In genomic region chr3:121750087-121750415, GRCh38 we compare ENCODE assay signal across 7 cellular contexts. TPM values are rescaled to one million over a fixed set of nuclear protein-coding genes. Genes with fewer than 3 reads are reported as not detected.
DNase-seq lines count a peak whose midpoint lies in the region; ATAC-seq and TF ChIP-seq lines count a peak whose summit lies in the region.

No MANE protein-coding gene starts in this region.

- no peak overlapping the region for H3K27ac Mint-ChIP-seq in T-cell

- DNase-seq in HL-60 (ENCODE audit: low read depth in 1 of 2, low spot score in 1 of 2) (no peak), astrocyte of the spinal cord (ENCODE audit: low read depth, low spot score) (no peak), left lung (no peak), thyroid gland (no peak), dermis blood vessel endothelial cell (no peak), T-cell (no peak), germinal center (ENCODE audit: low spot score) (no peak)

- H3K27me3 ChIP-seq in HL-60 (ENCODE audit: insufficient read depth, poor library complexity, severe bottlenecking) (no peaks in the 10 kb centered on the region), left lung (peaks cover 0 to 4% of the 10 kb centered on the region in 2 donors), thyroid gland (no peaks in the 10 kb centered on the region)

- no peaks in the 10 kb centered on the region for H3K9me3 Mint-ChIP-seq in T-cell

- intact Hi-C loops in left lung (cut with DNase I): no loop called here
- intact Hi-C loops in thyroid gland (cut with DNase I): no loop called here

- 1% methylated on average over 9 of the region's 9 CpGs for WGBS in thyroid gland, 2 donors

- peaks cover 10 to 12% of the 10 kb centered on the region in 2 donors for H3K27me3 Mint-ChIP-seq in T-cell

- no peak for ATAC-seq in left lung
- ATAC-seq in T-cell (replicated peaks in 1 of 4): no peak

- CTCF ChIA-PET in T-cell (lab: Charles Lee): interaction anchor here in 1 of 2 donors (1.1 kb wide), 1 partner anchor 203 kb away, joined by 8 read pairs; no protein-coding TSS in a partner anchor

- H3K4me3 ChIP-seq in HL-60 (replicated peaks; ENCODE audit: insufficient read depth, low read length): peak overlapping the region; percentile 87
- H3K4me3 ChIP-seq in astrocyte of the spinal cord (ENCODE audit: low read depth, low read length): peak overlapping the region; percentile 67
- H3K4me3 ChIP-seq in left lung: peak overlapping the region; percentile 72 to 88
- peak overlapping the region; percentile 12 to 72 (median 40) for H3K4me3 ChIP-seq in thyroid gland (replicated peaks in 1 of 3)

- TF ChIP-seq POLR2A in thyroid gland (IDR thresholded peaks at IDR 0.05): no peak

- H3K36me3 Mint-ChIP-seq in T-cell: no peaks in the 10 kb centered on the region

- H3K27ac ChIP-seq in HL-60 (replicated peaks): peak overlapping the region; percentile 62
- H3K27ac ChIP-seq in left lung: peak overlapping the region; percentile 75 to 98
- peak overlapping the region in 1 of 3 donors; percentile 27 for H3K27ac ChIP-seq in thyroid gland

- peaks cover 0 to 11% (median 4%) of the 10 kb centered on the region in 3 donors for H3K4me1 Mint-ChIP-seq in T-cell

- no peak for TF ChIP-seq CTCF in HL-60 (IDR thresholded peaks at IDR 0.05; ENCODE audit: insufficient read depth, low read length)
- no peak for TF ChIP-seq CTCF in astrocyte of the spinal cord (IDR thresholded peaks at IDR 0.05; ENCODE audit: low read depth, low read length)
- TF ChIP-seq CTCF in left lung (IDR thresholded peaks at IDR 0.05): no peak
- no peak for TF ChIP-seq CTCF in thyroid gland (IDR thresholded peaks at IDR 0.05)

- H3K4me3 Mint-ChIP-seq in T-cell: no peak overlapping the region

- no peaks in the 10 kb centered on the region for H3K36me3 ChIP-seq in left lung
- H3K36me3 ChIP-seq in thyroid gland: no peaks in the 10 kb centered on the region

- H3K4me1 ChIP-seq in left lung (peaks cover 19 to 21% of the 10 kb centered on the region in 2 donors), thyroid gland (peaks cover 31 to 32% of the 10 kb centered on the region in 2 donors)

- in situ Hi-C loops in astrocyte of the spinal cord (cut with HindIII; ENCODE audit: low sequenced_read_pairs): no loop called here

- POLR2A ChIA-PET in T-cell (lab: Charles Lee): interaction anchor here (1.5 to 2.8 kb wide), 4 partner anchors 32 to 90 kb away, joined by 4 to 15 read pairs (median 6); partner anchors contain the start of genes HCLS1 (in 2 of the 2), EAF2 (in 1 of the 2) and IQCB1 (in 1 of the 2)

- H3K9me3 ChIP-seq in left lung (no peaks in the 10 kb centered on the region), thyroid gland (no peaks in the 10 kb centered on the region)

RNA-seq across cellular contexts. Expression of gene GOLGB1, which starts 0.5 kb away (rescaled TPM):
- 10 to 100 TPM; 45.9 to 63.3 TPM for total RNA-seq in left lung
- total RNA-seq in thyroid gland: 100 to 1,000 TPM in 2 of 4 donors, 10 to 100 TPM in 2; 77.8 to 102 (median 97.3) TPM
- total RNA-seq in dermis blood vessel endothelial cell: 48.3 and 60.1 TPM in 2 replicates
- 10 to 100 TPM; 33.5 to 47.0 (median 40.1) TPM for total RNA-seq in T-cell
